In the genomic region with DNA sequence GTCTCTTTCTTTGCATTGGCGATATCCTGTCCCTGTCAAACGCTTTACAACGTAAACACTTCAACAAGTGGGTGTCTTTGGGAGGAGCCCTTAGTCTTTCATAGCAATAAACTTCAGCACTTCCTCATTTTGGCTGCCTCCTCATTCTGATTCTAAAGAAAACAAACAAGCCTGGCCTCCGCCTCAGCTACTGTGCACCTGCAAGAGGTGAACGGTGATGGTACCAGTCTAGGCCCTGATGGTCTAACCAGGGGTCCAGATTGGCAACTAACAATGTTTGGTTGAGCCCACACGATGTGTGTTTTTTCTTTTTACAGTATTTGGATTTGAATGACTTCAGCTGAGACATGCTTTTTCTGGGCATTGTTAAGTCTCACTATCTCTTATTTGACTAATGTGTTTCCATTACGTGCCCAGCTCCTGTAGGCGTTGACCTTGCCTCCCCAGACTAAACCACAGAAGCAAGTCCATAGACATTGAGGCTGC, we compare ENCODE assay signal across 1 cellular context.
TF ChIP-seq lines count a peak whose summit lies in the region.

No MANE protein-coding gene starts in this region.

TF ChIP-seq in GM12878, 131 proteins besides CTCF, POLR2A, EP300 and RAD21 (continued from another document and continues in another):
- TF ChIP-seq, protein P1, sequence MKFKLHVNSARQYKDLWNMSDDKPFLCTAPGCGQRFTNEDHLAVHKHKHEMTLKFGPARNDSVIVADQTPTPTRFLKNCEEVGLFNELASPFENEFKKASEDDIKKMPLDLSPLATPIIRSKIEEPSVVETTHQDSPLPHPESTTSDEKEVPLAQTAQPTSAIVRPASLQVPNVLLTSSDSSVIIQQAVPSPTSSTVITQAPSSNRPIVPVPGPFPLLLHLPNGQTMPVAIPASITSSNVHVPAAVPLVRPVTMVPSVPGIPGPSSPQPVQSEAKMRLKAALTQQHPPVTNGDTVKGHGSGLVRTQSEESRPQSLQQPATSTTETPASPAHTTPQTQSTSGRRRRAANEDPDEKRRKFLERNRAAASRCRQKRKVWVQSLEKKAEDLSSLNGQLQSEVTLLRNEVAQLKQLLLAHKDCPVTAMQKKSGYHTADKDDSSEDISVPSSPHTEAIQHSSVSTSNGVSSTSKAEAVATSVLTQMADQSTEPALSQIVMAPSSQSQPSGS (IDR thresholded peaks at IDR 0.05; ENCODE audit: low read length) = no peak
- no peak for TF ChIP-seq FOS (IDR thresholded peaks at IDR 0.05; ENCODE audit: borderline replicate concordance, extremely low read depth, insufficient read length)
- TF ChIP-seq SUPT20H (IDR thresholded peaks at IDR 0.05; ENCODE audit: borderline replicate concordance, control insufficient read depth, low read depth, low read length) = no peak
- peak; percentile 63; the same call in 1 of the 2 replicates for TF ChIP-seq DPF2 (IDR thresholded peaks at IDR 0.05)
- no peak for TF ChIP-seq MEF2A (IDR thresholded peaks at IDR 0.05; ENCODE audit: insufficient read depth, low read depth, low read length)
- TF ChIP-seq, protein P2, sequence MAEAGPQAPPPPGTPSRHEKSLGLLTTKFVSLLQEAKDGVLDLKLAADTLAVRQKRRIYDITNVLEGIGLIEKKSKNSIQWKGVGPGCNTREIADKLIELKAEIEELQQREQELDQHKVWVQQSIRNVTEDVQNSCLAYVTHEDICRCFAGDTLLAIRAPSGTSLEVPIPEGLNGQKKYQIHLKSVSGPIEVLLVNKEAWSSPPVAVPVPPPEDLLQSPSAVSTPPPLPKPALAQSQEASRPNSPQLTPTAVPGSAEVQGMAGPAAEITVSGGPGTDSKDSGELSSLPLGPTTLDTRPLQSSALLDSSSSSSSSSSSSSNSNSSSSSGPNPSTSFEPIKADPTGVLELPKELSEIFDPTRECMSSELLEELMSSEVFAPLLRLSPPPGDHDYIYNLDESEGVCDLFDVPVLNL (IDR thresholded peaks at IDR 0.05; ENCODE audit: low read depth, low read length) = no peak
- TF ChIP-seq, protein P3, sequence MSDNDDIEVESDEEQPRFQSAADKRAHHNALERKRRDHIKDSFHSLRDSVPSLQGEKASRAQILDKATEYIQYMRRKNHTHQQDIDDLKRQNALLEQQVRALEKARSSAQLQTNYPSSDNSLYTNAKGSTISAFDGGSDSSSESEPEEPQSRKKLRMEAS (IDR thresholded peaks at IDR 0.05; ENCODE audit: low read depth, low read length) = no peak
- TF ChIP-seq, protein P4, sequence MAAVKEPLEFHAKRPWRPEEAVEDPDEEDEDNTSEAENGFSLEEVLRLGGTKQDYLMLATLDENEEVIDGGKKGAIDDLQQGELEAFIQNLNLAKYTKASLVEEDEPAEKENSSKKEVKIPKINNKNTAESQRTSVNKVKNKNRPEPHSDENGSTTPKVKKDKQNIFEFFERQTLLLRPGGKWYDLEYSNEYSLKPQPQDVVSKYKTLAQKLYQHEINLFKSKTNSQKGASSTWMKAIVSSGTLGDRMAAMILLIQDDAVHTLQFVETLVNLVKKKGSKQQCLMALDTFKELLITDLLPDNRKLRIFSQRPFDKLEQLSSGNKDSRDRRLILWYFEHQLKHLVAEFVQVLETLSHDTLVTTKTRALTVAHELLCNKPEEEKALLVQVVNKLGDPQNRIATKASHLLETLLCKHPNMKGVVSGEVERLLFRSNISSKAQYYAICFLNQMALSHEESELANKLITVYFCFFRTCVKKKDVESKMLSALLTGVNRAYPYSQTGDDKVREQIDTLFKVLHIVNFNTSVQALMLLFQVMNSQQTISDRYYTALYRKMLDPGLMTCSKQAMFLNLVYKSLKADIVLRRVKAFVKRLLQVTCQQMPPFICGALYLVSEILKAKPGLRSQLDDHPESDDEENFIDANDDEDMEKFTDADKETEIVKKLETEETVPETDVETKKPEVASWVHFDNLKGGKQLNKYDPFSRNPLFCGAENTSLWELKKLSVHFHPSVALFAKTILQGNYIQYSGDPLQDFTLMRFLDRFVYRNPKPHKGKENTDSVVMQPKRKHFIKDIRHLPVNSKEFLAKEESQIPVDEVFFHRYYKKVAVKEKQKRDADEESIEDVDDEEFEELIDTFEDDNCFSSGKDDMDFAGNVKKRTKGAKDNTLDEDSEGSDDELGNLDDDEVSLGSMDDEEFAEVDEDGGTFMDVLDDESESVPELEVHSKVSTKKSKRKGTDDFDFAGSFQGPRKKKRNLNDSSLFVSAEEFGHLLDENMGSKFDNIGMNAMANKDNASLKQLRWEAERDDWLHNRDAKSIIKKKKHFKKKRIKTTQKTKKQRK (IDR thresholded peaks at IDR 0.05; ENCODE audit: low read depth, low read length) = no peak
- no peak for TF ChIP-seq BRCA1 (IDR thresholded peaks at IDR 0.05; ENCODE audit: low read depth, low read length)
- no peak for TF ChIP-seq ZNF24 (IDR thresholded peaks at IDR 0.05)
- no peak for TF ChIP-seq JUNB (IDR thresholded peaks at IDR 0.05)
- TF ChIP-seq, protein P5, sequence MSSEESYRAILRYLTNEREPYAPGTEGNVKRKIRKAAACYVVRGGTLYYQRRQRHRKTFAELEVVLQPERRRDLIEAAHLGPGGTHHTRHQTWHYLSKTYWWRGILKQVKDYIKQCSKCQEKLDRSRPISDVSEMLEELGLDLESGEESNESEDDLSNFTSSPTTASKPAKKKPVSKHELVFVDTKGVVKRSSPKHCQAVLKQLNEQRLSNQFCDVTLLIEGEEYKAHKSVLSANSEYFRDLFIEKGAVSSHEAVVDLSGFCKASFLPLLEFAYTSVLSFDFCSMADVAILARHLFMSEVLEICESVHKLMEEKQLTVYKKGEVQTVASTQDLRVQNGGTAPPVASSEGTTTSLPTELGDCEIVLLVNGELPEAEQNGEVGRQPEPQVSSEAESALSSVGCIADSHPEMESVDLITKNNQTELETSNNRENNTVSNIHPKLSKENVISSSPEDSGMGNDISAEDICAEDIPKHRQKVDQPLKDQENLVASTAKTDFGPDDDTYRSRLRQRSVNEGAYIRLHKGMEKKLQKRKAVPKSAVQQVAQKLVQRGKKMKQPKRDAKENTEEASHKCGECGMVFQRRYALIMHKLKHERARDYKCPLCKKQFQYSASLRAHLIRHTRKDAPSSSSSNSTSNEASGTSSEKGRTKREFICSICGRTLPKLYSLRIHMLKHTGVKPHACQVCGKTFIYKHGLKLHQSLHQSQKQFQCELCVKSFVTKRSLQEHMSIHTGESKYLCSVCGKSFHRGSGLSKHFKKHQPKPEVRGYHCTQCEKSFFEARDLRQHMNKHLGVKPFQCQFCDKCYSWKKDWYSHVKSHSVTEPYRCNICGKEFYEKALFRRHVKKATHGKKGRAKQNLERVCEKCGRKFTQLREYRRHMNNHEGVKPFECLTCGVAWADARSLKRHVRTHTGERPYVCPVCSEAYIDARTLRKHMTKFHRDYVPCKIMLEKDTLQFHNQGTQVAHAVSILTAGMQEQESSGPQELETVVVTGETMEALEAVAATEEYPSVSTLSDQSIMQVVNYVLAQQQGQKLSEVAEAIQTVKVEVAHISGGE (CRISPR knock-in tag; IDR thresholded peaks at IDR 0.05) = no peak
- TF ChIP-seq ZNF274 (IDR thresholded peaks at IDR 0.05; ENCODE audit: insufficient read depth, insufficient read length) = no peak
- no peak for TF ChIP-seq ASH2L (IDR thresholded peaks at IDR 0.05; ENCODE audit: borderline replicate concordance, low read depth)
- peak; percentile 68; the same call in 1 of the 2 replicates for TF ChIP-seq NBN (IDR thresholded peaks at IDR 0.05)
- TF ChIP-seq SMC3 (IDR thresholded peaks at IDR 0.05; ENCODE audit: borderline replicate concordance, low read length) = no peak
- TF ChIP-seq, protein P6, sequence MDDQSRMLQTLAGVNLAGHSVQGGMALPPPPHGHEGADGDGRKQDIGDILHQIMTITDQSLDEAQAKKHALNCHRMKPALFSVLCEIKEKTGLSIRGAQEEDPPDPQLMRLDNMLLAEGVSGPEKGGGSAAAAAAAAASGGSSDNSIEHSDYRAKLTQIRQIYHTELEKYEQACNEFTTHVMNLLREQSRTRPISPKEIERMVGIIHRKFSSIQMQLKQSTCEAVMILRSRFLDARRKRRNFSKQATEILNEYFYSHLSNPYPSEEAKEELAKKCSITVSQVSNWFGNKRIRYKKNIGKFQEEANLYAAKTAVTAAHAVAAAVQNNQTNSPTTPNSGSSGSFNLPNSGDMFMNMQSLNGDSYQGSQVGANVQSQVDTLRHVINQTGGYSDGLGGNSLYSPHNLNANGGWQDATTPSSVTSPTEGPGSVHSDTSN (IDR thresholded peaks at IDR 0.05; ENCODE audit: insufficient replicate concordance, low read depth, low read length) = no peak
- no peak for TF ChIP-seq PML (IDR thresholded peaks at IDR 0.05; ENCODE audit: low read length)
- no peak for TF ChIP-seq TAF1 (IDR thresholded peaks at IDR 0.05; ENCODE audit: borderline replicate concordance, low read depth, low read length)
- TF ChIP-seq CBFB (IDR thresholded peaks at IDR 0.05; ENCODE audit: low read depth) = no peak
- no peak for TF ChIP-seq ZNF207 (IDR thresholded peaks at IDR 0.05; ENCODE audit: borderline replicate concordance)
- TF ChIP-seq SIN3A (IDR thresholded peaks at IDR 0.05; ENCODE audit: low read depth, low read length) = no peak
- TF ChIP-seq, protein P7, sequence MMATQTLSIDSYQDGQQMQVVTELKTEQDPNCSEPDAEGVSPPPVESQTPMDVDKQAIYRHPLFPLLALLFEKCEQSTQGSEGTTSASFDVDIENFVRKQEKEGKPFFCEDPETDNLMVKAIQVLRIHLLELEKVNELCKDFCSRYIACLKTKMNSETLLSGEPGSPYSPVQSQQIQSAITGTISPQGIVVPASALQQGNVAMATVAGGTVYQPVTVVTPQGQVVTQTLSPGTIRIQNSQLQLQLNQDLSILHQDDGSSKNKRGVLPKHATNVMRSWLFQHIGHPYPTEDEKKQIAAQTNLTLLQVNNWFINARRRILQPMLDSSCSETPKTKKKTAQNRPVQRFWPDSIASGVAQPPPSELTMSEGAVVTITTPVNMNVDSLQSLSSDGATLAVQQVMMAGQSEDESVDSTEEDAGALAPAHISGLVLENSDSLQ (IDR thresholded peaks at IDR 0.05) = no peak
- no peak for TF ChIP-seq ZBED1 (IDR thresholded peaks at IDR 0.05; ENCODE audit: borderline replicate concordance)
- peak in 1 of 2 experiments; percentile 30; a peak in 2 of 4 replicates for TF ChIP-seq IKZF2 (IDR thresholded peaks at IDR 0.05)
- TF ChIP-seq BACH1 (IDR thresholded peaks at IDR 0.05; ENCODE audit: borderline replicate concordance) = no peak
- no peak for TF ChIP-seq TCF12 (IDR thresholded peaks at IDR 0.05; ENCODE audit: low read depth, low read length)
- no peak for TF ChIP-seq RELA (IDR thresholded peaks at IDR 0.05; ENCODE audit: borderline replicate concordance, partially characterized antibody)
- TF ChIP-seq SPI1 (IDR thresholded peaks at IDR 0.05; ENCODE audit: borderline replicate concordance, insufficient read depth, low read depth, low read length) = peak; percentile 100
- no peak for TF ChIP-seq HCFC1 (IDR thresholded peaks at IDR 0.05; ENCODE audit: low read length)
- no peak for TF ChIP-seq EED (IDR thresholded peaks at IDR 0.05; ENCODE audit: low read depth)
- no peak for TF ChIP-seq MTA3 (IDR thresholded peaks at IDR 0.05; ENCODE audit: borderline replicate concordance, low read length)
- TF ChIP-seq TCF3 (IDR thresholded peaks at IDR 0.05; ENCODE audit: borderline replicate concordance, insufficient read depth, low read depth, low read length) = no peak
- peak; percentile 49; the same call in 1 of the 2 replicates for TF ChIP-seq MTA2 (IDR thresholded peaks at IDR 0.05; ENCODE audit: low read depth)
- no peak for TF ChIP-seq RB1 (IDR thresholded peaks at IDR 0.05; ENCODE audit: borderline replicate concordance)
- 0 out of 2 replicates have a peak, but pooled peaks have one; percentile 34 for TF ChIP-seq FOXM1 (IDR thresholded peaks at IDR 0.05; ENCODE audit: low read depth, low read length)
- TF ChIP-seq MYB (IDR thresholded peaks at IDR 0.05; ENCODE audit: borderline replicate concordance, low read depth, low read length) = no peak
- TF ChIP-seq CHD2 (IDR thresholded peaks at IDR 0.05; ENCODE audit: borderline replicate concordance, low read depth, low read length) = no peak; the same call in 1 of the 2 replicates
- TF ChIP-seq CREB1 (IDR thresholded peaks at IDR 0.05; ENCODE audit: low read depth) = no peak
- TF ChIP-seq NR2C1 (IDR thresholded peaks at IDR 0.05) = no peak
- TF ChIP-seq, protein P8, sequence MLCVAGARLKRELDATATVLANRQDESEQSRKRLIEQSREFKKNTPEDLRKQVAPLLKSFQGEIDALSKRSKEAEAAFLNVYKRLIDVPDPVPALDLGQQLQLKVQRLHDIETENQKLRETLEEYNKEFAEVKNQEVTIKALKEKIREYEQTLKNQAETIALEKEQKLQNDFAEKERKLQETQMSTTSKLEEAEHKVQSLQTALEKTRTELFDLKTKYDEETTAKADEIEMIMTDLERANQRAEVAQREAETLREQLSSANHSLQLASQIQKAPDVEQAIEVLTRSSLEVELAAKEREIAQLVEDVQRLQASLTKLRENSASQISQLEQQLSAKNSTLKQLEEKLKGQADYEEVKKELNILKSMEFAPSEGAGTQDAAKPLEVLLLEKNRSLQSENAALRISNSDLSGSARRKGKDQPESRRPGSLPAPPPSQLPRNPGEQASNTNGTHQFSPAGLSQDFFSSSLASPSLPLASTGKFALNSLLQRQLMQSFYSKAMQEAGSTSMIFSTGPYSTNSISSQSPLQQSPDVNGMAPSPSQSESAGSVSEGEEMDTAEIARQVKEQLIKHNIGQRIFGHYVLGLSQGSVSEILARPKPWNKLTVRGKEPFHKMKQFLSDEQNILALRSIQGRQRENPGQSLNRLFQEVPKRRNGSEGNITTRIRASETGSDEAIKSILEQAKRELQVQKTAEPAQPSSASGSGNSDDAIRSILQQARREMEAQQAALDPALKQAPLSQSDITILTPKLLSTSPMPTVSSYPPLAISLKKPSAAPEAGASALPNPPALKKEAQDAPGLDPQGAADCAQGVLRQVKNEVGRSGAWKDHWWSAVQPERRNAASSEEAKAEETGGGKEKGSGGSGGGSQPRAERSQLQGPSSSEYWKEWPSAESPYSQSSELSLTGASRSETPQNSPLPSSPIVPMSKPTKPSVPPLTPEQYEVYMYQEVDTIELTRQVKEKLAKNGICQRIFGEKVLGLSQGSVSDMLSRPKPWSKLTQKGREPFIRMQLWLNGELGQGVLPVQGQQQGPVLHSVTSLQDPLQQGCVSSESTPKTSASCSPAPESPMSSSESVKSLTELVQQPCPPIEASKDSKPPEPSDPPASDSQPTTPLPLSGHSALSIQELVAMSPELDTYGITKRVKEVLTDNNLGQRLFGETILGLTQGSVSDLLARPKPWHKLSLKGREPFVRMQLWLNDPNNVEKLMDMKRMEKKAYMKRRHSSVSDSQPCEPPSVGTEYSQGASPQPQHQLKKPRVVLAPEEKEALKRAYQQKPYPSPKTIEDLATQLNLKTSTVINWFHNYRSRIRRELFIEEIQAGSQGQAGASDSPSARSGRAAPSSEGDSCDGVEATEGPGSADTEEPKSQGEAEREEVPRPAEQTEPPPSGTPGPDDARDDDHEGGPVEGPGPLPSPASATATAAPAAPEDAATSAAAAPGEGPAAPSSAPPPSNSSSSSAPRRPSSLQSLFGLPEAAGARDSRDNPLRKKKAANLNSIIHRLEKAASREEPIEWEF (IDR thresholded peaks at IDR 0.05; ENCODE audit: insufficient replicate concordance, low read depth, low read length) = no peak
- no peak for TF ChIP-seq EGR1 (IDR thresholded peaks at IDR 0.05; ENCODE audit: borderline replicate concordance in 1 of 2, low read depth in 2 of 2, low read length in 2 of 2)
- TF ChIP-seq STAT1 (conservative IDR thresholded peaks at IDR 0.05) = no peak
- no peak for TF ChIP-seq BMI1 (IDR thresholded peaks at IDR 0.05; ENCODE audit: borderline replicate concordance)
- TF ChIP-seq SREBF1 (IDR thresholded peaks at IDR 0.05; ENCODE audit: low read length) = no peak
